In genomic region chr2:98750593-98751282, GRCh38 we compare ENCODE assay signal across 21 cellular contexts. TPM values are rescaled to one million over a fixed set of nuclear protein-coding genes. Genes with fewer than 3 reads are reported as not detected.
A peak's percentile ranks its signal among the peaks of the same experiment; 100 is the strongest.
DNase-seq lines count a peak whose midpoint lies in the region; ATAC-seq, FAIRE-seq and TF ChIP-seq lines count a peak whose summit lies in the region.
"Had no signal": no experiment of that assay in that cellular context is flagged by ENCODE, and none has a peak within 500 bp of the region (broad histone marks: within the 10 kb centered on the region; RNA-seq: fewer than 3 reads in every experiment).

No MANE protein-coding gene starts in this region.

- TF ChIP-seq POLR2A in A549 (IDR thresholded peaks at IDR 0.05; ENCODE audit: low read length), result no peak
- no peak for TF ChIP-seq POLR2A in K562 (conservative IDR thresholded peaks at IDR 0.05)
- no peak for TF ChIP-seq POLR2A in spleen (IDR thresholded peaks at IDR 0.05)

- TF ChIP-seq EP300 in A549 (IDR thresholded peaks at IDR 0.05), result no peak
- TF ChIP-seq EP300 in K562 (IDR thresholded peaks at IDR 0.05; ENCODE audit: low read length), result no peak

- H4K20me1 ChIP-seq in K562 (replicated peaks; ENCODE audit: control insufficient read depth, insufficient read depth, low read length), result no peaks in the 10 kb centered on the region

- H3K36me3 ChIP-seq in K562 (ENCODE audit: control insufficient read depth, insufficient read depth, low read length) (no peaks in the 10 kb centered on the region), spleen (no peaks in the 10 kb centered on the region)

- BruUV-seq in K562 (replicated peaks; lab: Mats Ljungman, UMichigan), result no TSS peak

- H3K9me3 ChIP-seq in A549 (no peaks in the 10 kb centered on the region), K562 (replicated peaks; ENCODE audit: control insufficient read depth, insufficient read depth, low read depth, low read length) (no peaks in the 10 kb centered on the region), spleen (no peaks in the 10 kb centered on the region)
- H3K9me3 ChIP-seq: Caco-2 had no signal

- TF ChIP-seq CTCF in A549 (IDR thresholded peaks at IDR 0.05) (no peak), K562 (IDR thresholded peaks at IDR 0.05 in 2 of 3, conservative IDR thresholded peaks at IDR 0.05 in 1 of 3; ENCODE audit: insufficient read depth in 2 of 3, low read depth in 1 of 3, low read length in 3 of 3) (no peak), spleen (IDR thresholded peaks at IDR 0.05 in 8 of 11, conservative IDR thresholded peaks at IDR 0.05 in 3 of 11) (no peak)

- CTCF ChIA-PET in A549 (lab: Yijun Ruan, JAX), result no interaction called here
- CTCF ChIA-PET in K562 (lab: Yijun Ruan, JAX; ENCODE audit: low intra/inter-chr PET ratio), result no interaction called here

- H3K27me3 ChIP-seq in K562 (ENCODE audit: control insufficient read depth in 2 of 2, insufficient read depth in 2 of 2, low read length in 2 of 2) (peaks cover 0 to 9% of the 10 kb centered on the region in 2 experiments; a peak in 2 of 5 replicates), layer of hippocampus (ENCODE audit: control insufficient read depth, insufficient read depth, low read length) (no peaks in the 10 kb centered on the region), spleen (replicated peaks in 1 of 7) (no peaks in the 10 kb centered on the region)

- no peak for FAIRE-seq in A549 (lab: Jason Lieb, UNC)
- no peak for FAIRE-seq in K562 (lab: Jason Lieb, UNC)
- FAIRE-seq: G401.6, GM12892, H1 had no signal

- no peak overlapping the region for H3K9ac ChIP-seq in K562 (ENCODE audit: insufficient read depth in 1 of 2, low read depth in 2 of 2, low read length in 2 of 2)
- H3K9ac ChIP-seq: GM23248 had no signal

- no peaks in the 10 kb centered on the region for H3K79me2 ChIP-seq in K562 (ENCODE audit: control insufficient read depth, insufficient read depth, low read length)

- H3K27ac ChIP-seq in A549, result no peak overlapping the region
- H3K27ac ChIP-seq in K562 (ENCODE audit: extremely low read depth, low read depth, low read length), result no peak overlapping the region
- H3K27ac ChIP-seq in layer of hippocampus (ENCODE audit: low read depth, low read length), result peak overlapping the region; percentile 33
- no peak overlapping the region for H3K27ac ChIP-seq in spleen
- H3K27ac ChIP-seq: C4-2B, GM23248 had no signal

- H2AFZ ChIP-seq in K562 (ENCODE audit: low read depth, low read length), result no peak overlapping the region
- H2AFZ ChIP-seq: GM23248 had no signal

- WGBS in A549 (ENCODE audit: missing lambda C conversion rate), result 41% methylated on average over 8 of the region's 9 CpGs
- under 1% methylated on average over 9 of the region's 9 CpGs for WGBS in K562 (ENCODE audit: insufficient coverage, low coverage, missing lambda C conversion rate)
- 95 to 96% (median 95%) methylated on average over 9 of the region's 9 CpGs for WGBS in spleen, 5 donors

- POLR2A ChIA-PET in A549 (lab: Yijun Ruan, JAX) (no interaction called here), K562 (lab: Yijun Ruan, JAX) (interaction anchor here (0.6 kb wide), 1 partner anchor 179 kb away, joined by 4 read pairs; no protein-coding TSS in a partner anchor)

- ATAC-seq in A549, result no peak
- no peak for ATAC-seq in K562
- ATAC-seq in HG02798 (IDR thresholded peaks at IDR 0.05; ENCODE audit: poor library complexity, unreplicated experiment), result no peak
- ATAC-seq: CD8-positive, alpha-beta T cell had no signal

- in situ Hi-C loops in K562 (cut with MboI), result no loop called here

- no peaks in the 10 kb centered on the region for H3K4me1 ChIP-seq in A549
- no peaks in the 10 kb centered on the region for H3K4me1 ChIP-seq in K562 (replicated peaks in 1 of 2; ENCODE audit: control insufficient read depth in 2 of 2, insufficient read depth in 2 of 2, low read length in 2 of 2)
- peaks cover 0 to 29% (median 9%) of the 10 kb centered on the region in 6 donors for H3K4me1 ChIP-seq in spleen

- H3K4me3 ChIP-seq in A549 (no peak overlapping the region), K562 (no peak overlapping the region), spleen (no peak overlapping the region)
- H3K4me3 ChIP-seq: GM23248 had no signal

- DNase-seq in A549 (ENCODE audit: low read depth in 1 of 2, low spot score in 1 of 2) (no peak), K562 (ENCODE audit: extremely low read depth in 1 of 4, low spot score in 3 of 4) (no peak), spleen (peak; percentile 53), NCI-H2081 (lab: John Stamatoyannopoulos, UW) (no peak)
- DNase-seq in activated CD8-positive, alpha-beta memory T cell treated with anti-CD3 and anti-CD28 coated beads for 24 hours, result no peak
- DNase-seq: 8988T; Caco-2; CD4-positive, CD25-positive, alpha-beta regulatory T cell; CD8-positive, alpha-beta T cell; DMS153; DND-41; GM23248; H7; HCEC 1CT had no signal

- TF ChIP-seq RAD21 in A549 (conservative IDR thresholded peaks at IDR 0.05 in 1 of 2, IDR thresholded peaks at IDR 0.05 in 1 of 2), result no peak
- TF ChIP-seq RAD21 in K562 (CRISPR knock-in tag; conservative IDR thresholded peaks at IDR 0.05 in 1 of 2, IDR thresholded peaks at IDR 0.05 in 1 of 2), result no peak

- H3K4me2 ChIP-seq in A549, result no peak overlapping the region
- H3K4me2 ChIP-seq in K562 (ENCODE audit: insufficient read depth, low read length), result no peak overlapping the region

- intact Hi-C loops in K562 (cut with micrococcal nuclease), result no loop called here
- intact Hi-C loops in spleen (cut with DNase I; ENCODE audit: low total_unique reads), result no loop called here

- H3K9me1 ChIP-seq in K562 (ENCODE audit: control insufficient read depth, insufficient read depth, low read length), result no peaks in the 10 kb centered on the region

TF ChIP-seq in A549, 52 proteins besides CTCF, POLR2A, EP300 and RAD21 (continues in another document):
- TF ChIP-seq JUNB (IDR thresholded peaks at IDR 0.05), result no peak
- TF ChIP-seq CBX8 (IDR thresholded peaks at IDR 0.05), result no peak
- no peak for TF ChIP-seq MAX (IDR thresholded peaks at IDR 0.05)
- peak; percentile 56 for TF ChIP-seq MAFK (IDR thresholded peaks at IDR 0.05; ENCODE audit: partially characterized antibody)
- no peak for TF ChIP-seq CEBPB (IDR thresholded peaks at IDR 0.05)

TF ChIP-seq in K562, 482 proteins besides CTCF, POLR2A, EP300 and RAD21:
- peak; percentile 62 for TF ChIP-seq ZNF316 (IDR thresholded peaks at IDR 0.05)
- peak; percentile 15; the same call in 1 of the 2 replicates for TF ChIP-seq C11orf30 (IDR thresholded peaks at IDR 0.05; ENCODE audit: low read depth)
- TF ChIP-seq THAP7 (CRISPR knock-in tag; IDR thresholded peaks at IDR 0.05), result no peak
- no peak for TF ChIP-seq LARP7 (IDR thresholded peaks at IDR 0.05)

RNA-seq across cellular contexts. Expression of gene MGAT4A, which starts 19.8 kb away (rescaled TPM):
- polyA plus RNA-seq in A549 (2011; rRNA removed) (2.3 and 2.6 TPM in 2 replicates), A549 (2017; fragmentation: RNase III; extraction: RNeasy Plus Mini Kit Qiagen cat#74134 plus additional on column Dnase treatment) (0.61 to 0.77 TPM (median 0.75 TPM) in 3 replicates), K562 (2011; rRNA removed) (0.11 and 0.28 TPM in 2 replicates), K562 (2014; fragmentation: Illumina TruSeq; extraction: Trizol) (0.03 and 0.10 TPM in 2 replicates), K562 (2014; fragmentation: Nextera tagmentation; extraction: Ambion mirVana) (under 1 TPM in 1 of 2 experiments, not detected in 1; 0.03 TPM), K562 (2014; rRNA removed) (0.53 TPM in 1 of 2 replicates, not detected in the other), spleen (10 to 100 TPM in 1 of 3 donors, 1 to 10 TPM in 2; 5.7 to 10.7 (median 6.2) TPM)
- polyA plus RNA-seq in A549 (2012; cell fraction: cytosol; rRNA removed), result 0.67 and 0.89 TPM in 2 replicates
- 0.53 and 0.88 TPM in 2 replicates for polyA plus RNA-seq in A549 (2012; cell fraction: nucleus; rRNA removed)
- polyA minus RNA-seq in A549 (2011; rRNA and poly(A)+ RNA removed), result 0.78 and 1.1 TPM in 2 replicates
- total RNA-seq in K562 (2011; cell fraction: chromatin; rRNA removed; ENCODE audit: low replicate concordance), result 0.09 and 1.2 TPM in 2 replicates
- total RNA-seq in K562 (2011; cell fraction: nucleolus; rRNA removed), result under 0.01 TPM in 1 of 2 replicates, not detected in the other
- 0.15 and 0.29 TPM in 2 replicates for total RNA-seq in K562 (2011; cell fraction: nucleoplasm; rRNA removed)
- total RNA-seq in K562 (2014; rRNA removed) (0.53 TPM in 1 of 2 replicates, not detected in the other), K562 (2014; rRNA removed; fragmentation: Illumina TruSeq; extraction: Trizol) (0.18 and 0.67 TPM in 2 replicates), K562 (2015; rRNA removed; fragmentation: Illumina TruSeq; extraction: Trizol) (0.08 and 0.11 TPM in 2 replicates), K562 (2021) (0.35 and 0.38 TPM in 2 replicates), spleen (10 to 100 TPM; 30.4 to 45.9 (median 33.9) TPM)
- polyA plus RNA-seq in K562 (2011; cell fraction: cytosol; rRNA removed), result 0.06 and 0.24 TPM in 2 replicates
- polyA plus RNA-seq in K562 (2011; cell fraction: nucleus; rRNA removed), result 0.01 and 0.14 TPM in 2 replicates
- 0.15 and 0.20 TPM in 2 replicates for polyA plus RNA-seq in K562 (2012)
- polyA minus RNA-seq in K562 (2011; rRNA and poly(A)+ RNA removed), result 0.14 and 0.21 TPM in 2 replicates
- polyA minus RNA-seq in K562 (2011; cell fraction: cytosol; rRNA and poly(A)+ RNA removed), result 0.57 TPM in 1 of 2 replicates, not detected in the other
- polyA minus RNA-seq in K562 (2011; cell fraction: nucleus; rRNA and poly(A)+ RNA removed), result 0.22 TPM in 1 of 2 replicates, not detected in the other
- polyA plus RNA-seq: BJ, GM23248 had no signal

Comparison
In these comparisons a context has a peak if more than half of its experiments do, and no peak if none do; other contexts are left out.
1. Of the 35 proteins assayed by ChIP-seq in both K562 and A549: peak only in K562: none; only in A549: MAFK; in both: none; in neither: 34.